19 cellular contexts compared by ENCODE assay signal in genomic region chr6:121652223-121652622, GRCh38.
A peak's percentile ranks its signal among the peaks of the same experiment; 100 is the strongest.
DNase-seq lines count a peak whose midpoint lies in the region; ATAC-seq and TF ChIP-seq lines count a peak whose summit lies in the region.
"Had no signal": no experiment of that assay in that cellular context is flagged by ENCODE, and none has a peak within 500 bp of the region (broad histone marks: within the 10 kb centered on the region; RNA-seq: fewer than 3 reads in every experiment).

No MANE protein-coding gene starts in this region.

- intact Hi-C loops in left ventricle myocardium inferior (cut with micrococcal nuclease) (no loop called here), left cardiac atrium (cut with DNase I) (no loop called here), lower lobe of right lung (cut with DNase I) (no loop called here), vagina (cut with DNase I) (no loop called here)

- H3K9me3 ChIP-seq in left ventricle myocardium inferior (replicated peaks) (no peaks in the 10 kb centered on the region), SJSA1 (replicated peaks) (no peaks in the 10 kb centered on the region), lower lobe of right lung (no peaks in the 10 kb centered on the region), vagina (no peaks in the 10 kb centered on the region)
- H3K9me3 ChIP-seq: colonic mucosa, tibial artery had no signal

- H3K36me3 ChIP-seq in left ventricle myocardium inferior = no peaks in the 10 kb centered on the region
- no peaks in the 10 kb centered on the region for H3K36me3 ChIP-seq in SJSA1
- no peaks in the 10 kb centered on the region for H3K36me3 ChIP-seq in lower lobe of right lung
- H3K36me3 ChIP-seq in vagina = no peaks in the 10 kb centered on the region
- H3K36me3 ChIP-seq: colonic mucosa, tibial artery had no signal

- H3K27me3 ChIP-seq in left ventricle myocardium inferior (ENCODE audit: low read depth) (no peaks in the 10 kb centered on the region), SJSA1 (replicated peaks) (no peaks in the 10 kb centered on the region), lower lobe of right lung (ENCODE audit: low read depth) (no peaks in the 10 kb centered on the region), vagina (no peaks in the 10 kb centered on the region)
- H3K27me3 ChIP-seq: colonic mucosa, tibial artery had no signal

- DNase-seq in left ventricle myocardium inferior (no peak), left cardiac atrium (no peak), SJSA1 (ENCODE audit: low read depth in 1 of 2, low spot score in 2 of 2) (peak in 1 of 2 experiments; percentile 34), lower lobe of right lung (no peak), vagina (ENCODE audit: extremely low spot score in 2 of 2) (no peak), iPS-NIHi7 (ENCODE audit: extremely low spot score) (no peak), GM19238 (ENCODE audit: insufficient read length, low spot score) (no peak)
- no peak for DNase-seq in stimulated activated CD4-positive, alpha-beta T cell treated with anti-CD3 and anti-CD28 coated beads, Interleukin-1b, Interleukin-23, amount 100 ng/mL, for 48 hours
- DNase-seq: activated CD4-positive, alpha-beta T cell treated with anti-CD3 and anti-CD28 coated beads for 4 hours; activated T-cell treated with anti-CD3 and anti-CD28 coated beads, Interleukin-2, amount 50 U/mL, for 4 hours; AML-193; colonic mucosa; DMS 273 treated with DMSO at 0.1 percent for 48 hours; NCI-H1092 treated with DMSO at 0.1 percent for 48 hours; retina; RPMI8226; stimulated activated CD8-positive, alpha-beta memory T cell treated with anti-CD3 and anti-CD28 coated beads, Interleukin-4, amount 100 ng/mL, for 48 hours; tibial artery had no signal

- TF ChIP-seq CTCF in left ventricle myocardium inferior (IDR thresholded peaks at IDR 0.05; ENCODE audit: borderline replicate concordance) (no peak), lower lobe of right lung (IDR thresholded peaks at IDR 0.05) (no peak), vagina (IDR thresholded peaks at IDR 0.05) (no peak)

- H3K4me1 ChIP-seq in left ventricle myocardium inferior (peaks cover 10% of the 10 kb centered on the region), SJSA1 (replicated peaks) (peaks cover 32% of the 10 kb centered on the region), lower lobe of right lung (peaks cover 7% of the 10 kb centered on the region), vagina (peaks cover 21% of the 10 kb centered on the region)
- H3K4me1 ChIP-seq: colonic mucosa had no signal

- no peak for TF ChIP-seq POLR2A in vagina (IDR thresholded peaks at IDR 0.05)

- no peak for ATAC-seq in left cardiac atrium
- peak in 1 of 2 donors; percentile 22 for ATAC-seq in lower lobe of right lung
- ATAC-seq: activated T-cell treated with anti-CD3 and anti-CD28 coated beads, Interleukin-2, amount 50 U/mL, for 4 hours; natural killer cell treated with Interleukin-12 subunit alpha and Interleukin-12 subunit beta and Interleukin-15 and Interleukin-18, amount 100 ng/mL, for 72 hours had no signal

- H3K4me3 ChIP-seq in left ventricle myocardium inferior (no peak overlapping the region), SJSA1 (no peak overlapping the region), lower lobe of right lung (no peak overlapping the region), vagina (no peak overlapping the region)
- H3K4me3 ChIP-seq: colonic mucosa, tibial artery had no signal

- H3K27ac ChIP-seq in left ventricle myocardium inferior (replicated peaks) = peak overlapping the region; percentile 77
- peak overlapping the region; percentile 46 for H3K27ac ChIP-seq in SJSA1
- peak overlapping the region; percentile 13 for H3K27ac ChIP-seq in lower lobe of right lung
- H3K27ac ChIP-seq in vagina = peak overlapping the region; percentile 65
- H3K27ac ChIP-seq: colonic mucosa had no signal

Comparison
In these comparisons a context has a peak if more than half of its experiments do, and no peak if none do; other contexts are left out.
1. H3K27ac ChIP-seq: peak in every context shown above with its lines; median percentile 77 in left ventricle myocardium inferior; 65 in vagina; 46 in SJSA1; 13 in lower lobe of right lung.